In the genomic region with DNA sequence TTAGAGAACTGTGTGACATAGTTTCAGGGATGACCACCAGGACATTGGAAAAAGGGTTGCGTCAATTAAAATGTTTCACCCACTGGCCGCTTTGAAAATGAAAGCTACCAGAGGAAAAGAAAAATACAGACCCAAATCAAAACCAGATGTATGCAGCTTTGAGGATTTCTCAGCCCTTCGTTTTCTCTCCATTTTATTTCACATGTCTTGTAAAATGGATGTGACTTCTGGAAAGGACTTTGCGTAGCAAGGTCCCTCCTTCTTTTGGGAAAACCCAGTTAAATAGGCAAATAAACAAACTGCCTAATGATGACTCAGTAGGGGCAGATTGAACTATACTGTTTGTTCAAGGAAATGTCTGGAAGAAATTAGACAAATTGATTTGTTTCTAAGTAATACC, we compare ENCODE assay signal across 8 cellular contexts.
A peak's percentile ranks its signal among the peaks of the same experiment; 100 is the strongest.
DNase-seq lines count a peak whose midpoint lies in the region; FAIRE-seq and TF ChIP-seq lines count a peak whose summit lies in the region.
"Not testable (repeated sequence)": the region's sequence is repeated elsewhere in the genome, so short reads cannot be mapped to it uniquely, and the experiment has no call there.

No MANE protein-coding gene starts in this region.

- not testable (repeated sequence) for TF ChIP-seq CTCF in BJ (IDR thresholded peaks at IDR 0.05; ENCODE audit: insufficient read depth, low read depth, low read length); HFFc6 (IDR thresholded peaks at IDR 0.05); astrocyte (IDR thresholded peaks at IDR 0.05; ENCODE audit: insufficient read depth, low read depth, low read length); fibroblast of pulmonary artery (IDR thresholded peaks at IDR 0.05; ENCODE audit: low read length, missing control alignments)

- not testable (repeated sequence) for H2AFZ ChIP-seq in ACC112 (ENCODE audit: low read length, unreplicated experiment); astrocyte (ENCODE audit: low read depth, low read length)

- H3K36me3 Mint-ChIP-seq in HFFc6 (ENCODE audit: low read depth); astrocyte (ENCODE audit: low read depth, unreplicated experiment): not testable (repeated sequence)

- H3K27me3 ChIP-seq in ACC112 (ENCODE audit: insufficient read depth, low read length); BJ (ENCODE audit: control insufficient read depth, insufficient read depth, low read length); astrocyte (ENCODE audit: insufficient read depth, low read length): not testable (repeated sequence)

- H4K20me1 ChIP-seq in astrocyte (ENCODE audit: insufficient read depth, low read length): not testable (repeated sequence)

- H3K4me3 ChIP-seq in ACC112 (ENCODE audit: low read depth, low read length): peak overlapping the region; percentile 66
- not testable (repeated sequence) for H3K4me3 ChIP-seq in BJ (ENCODE audit: low read depth, low read length); fibroblast of pulmonary artery (replicated peaks; ENCODE audit: low read depth, low read length)
- H3K4me3 ChIP-seq in astrocyte (ENCODE audit: insufficient read depth, low read depth, low read length): peak overlapping the region; percentile 10

- H3K4me1 Mint-ChIP-seq in HFFc6 (ENCODE audit: low read depth): peaks cover 23% of the 10 kb centered on the region
- not testable (repeated sequence) for H3K4me1 Mint-ChIP-seq in astrocyte (ENCODE audit: low read depth, unreplicated experiment)

- not testable (repeated sequence) for H3K9me3 Mint-ChIP-seq in HFFc6; astrocyte (ENCODE audit: unreplicated experiment)

- peak overlapping the region; percentile 58 for H3K27ac ChIP-seq in ACC112 (ENCODE audit: low read depth, low read length)
- not testable (repeated sequence) for H3K27ac ChIP-seq in astrocyte (ENCODE audit: low read depth, low read length)

- POLR2A ChIA-PET in BJ (lab: Charles Lee): interaction anchor here (0.6 kb wide), 1 partner anchor 44 kb away, joined by 3 read pairs; no protein-coding TSS in a partner anchor

- peak overlapping the region; percentile 59 for H3K4me2 ChIP-seq in astrocyte (ENCODE audit: low read length)

- CTCF ChIA-PET in BJ (lab: Yijun Ruan, JAX): not testable (repeated sequence)

- H3K27me3 Mint-ChIP-seq in HFFc6 (ENCODE audit: insufficient read depth); astrocyte (ENCODE audit: low read depth, unreplicated experiment): not testable (repeated sequence)

- not testable (repeated sequence) for H3K36me3 ChIP-seq in ACC112 (ENCODE audit: insufficient read depth, low read length); BJ (ENCODE audit: control insufficient read depth, insufficient read depth, low read length); astrocyte (ENCODE audit: insufficient read depth, low read length)

- not testable (repeated sequence) for H3K9ac ChIP-seq in astrocyte (ENCODE audit: low read length)

- H3K4me3 Mint-ChIP-seq in HFFc6: peak overlapping the region; percentile 83
- H3K4me3 Mint-ChIP-seq in astrocyte (ENCODE audit: unreplicated experiment): not testable (repeated sequence)

- peaks cover 21% of the 10 kb centered on the region for H3K4me1 ChIP-seq in ACC112 (ENCODE audit: control insufficient read depth, insufficient read depth, low read length, unreplicated experiment)
- not testable (repeated sequence) for H3K4me1 ChIP-seq in astrocyte (ENCODE audit: insufficient read depth, low read length)

- not testable (repeated sequence) for H3K9me3 ChIP-seq in astrocyte (ENCODE audit: insufficient read depth, low read depth, low read length)

- not testable (repeated sequence) for H3K79me2 ChIP-seq in ACC112 (ENCODE audit: control insufficient read depth, insufficient read depth, low read length, unreplicated experiment); astrocyte (ENCODE audit: insufficient read depth, low read length)

- H3K27ac Mint-ChIP-seq in HFFc6: peak overlapping the region; percentile 82
- not testable (repeated sequence) for H3K27ac Mint-ChIP-seq in astrocyte (ENCODE audit: unreplicated experiment)

- peak; percentile 70 for DNase-seq in BJ (ENCODE audit: low read depth)
- DNase-seq in GM03348 (ENCODE audit: low spot score): peak; percentile 19
- DNase-seq in HFFc6: peak; percentile 57
- not testable (repeated sequence) for DNase-seq in astrocyte (ENCODE audit: low read depth)
- DNase-seq in dermis blood vessel endothelial cell: peak; percentile 21
- peak; percentile 10 for DNase-seq in fibroblast of pulmonary artery (ENCODE audit: low read depth)
- peak; percentile 30 for DNase-seq in renal cortical epithelial cell (ENCODE audit: low read depth)

- not testable (repeated sequence) for FAIRE-seq in astrocyte (lab: Jason Lieb, UNC)
